1 cellular context compared by ENCODE assay signal in genomic region chr3:178561239-178561638, GRCh38.
TF ChIP-seq lines count a peak whose summit lies in the region.

No MANE protein-coding gene starts in this region.

TF ChIP-seq in HepG2, 621 proteins besides CTCF, POLR2A, EP300 and RAD21:
- TF ChIP-seq, protein P1, sequence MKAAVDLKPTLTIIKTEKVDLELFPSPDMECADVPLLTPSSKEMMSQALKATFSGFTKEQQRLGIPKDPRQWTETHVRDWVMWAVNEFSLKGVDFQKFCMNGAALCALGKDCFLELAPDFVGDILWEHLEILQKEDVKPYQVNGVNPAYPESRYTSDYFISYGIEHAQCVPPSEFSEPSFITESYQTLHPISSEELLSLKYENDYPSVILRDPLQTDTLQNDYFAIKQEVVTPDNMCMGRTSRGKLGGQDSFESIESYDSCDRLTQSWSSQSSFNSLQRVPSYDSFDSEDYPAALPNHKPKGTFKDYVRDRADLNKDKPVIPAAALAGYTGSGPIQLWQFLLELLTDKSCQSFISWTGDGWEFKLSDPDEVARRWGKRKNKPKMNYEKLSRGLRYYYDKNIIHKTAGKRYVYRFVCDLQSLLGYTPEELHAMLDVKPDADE (CRISPR knock-in tag; IDR thresholded peaks at IDR 0.05): no peak
- TF ChIP-seq CEBPG (CRISPR knock-in tag; IDR thresholded peaks at IDR 0.05): 0 out of 2 replicates have a peak, but pooled peaks have one; percentile 19
- TF ChIP-seq CEBPB (IDR thresholded peaks at IDR 0.05; ENCODE audit: borderline replicate concordance, low read depth, low read length): peak; percentile 83
